ENCODE assay signal across 28 cellular contexts in the genomic region with DNA sequence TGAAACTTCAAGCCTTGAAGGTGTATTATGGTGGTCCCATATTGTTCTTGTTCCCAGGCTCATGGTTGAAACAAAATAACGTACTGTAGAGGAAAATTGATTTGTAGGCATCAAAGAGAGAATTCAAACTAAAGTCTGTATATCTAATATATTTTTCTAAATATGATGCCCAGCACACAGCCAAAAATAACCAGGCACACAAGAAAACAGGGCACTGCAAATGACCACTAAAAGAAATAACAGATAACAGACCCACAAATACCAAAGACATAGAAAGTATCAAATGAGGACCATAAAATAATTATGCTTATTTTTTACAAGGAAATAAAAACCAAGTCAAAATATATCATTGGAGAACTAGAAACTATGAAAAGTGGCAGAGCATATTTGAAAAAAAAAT.
"Had no signal": no experiment of that assay in that cellular context is flagged by ENCODE, and none has a peak within 500 bp of the region (broad histone marks: within the 10 kb centered on the region; RNA-seq: fewer than 3 reads in every experiment).

No MANE protein-coding gene starts in this region.

- H3K27ac ChIP-seq: colonic mucosa, coronary artery, dorsolateral prefrontal cortex, epithelial cell of prostate, esophagus muscularis mucosa, esophagus squamous epithelium, foreskin keratinocyte, gastrocnemius medialis, gastroesophageal sphincter, heart left ventricle, heart right ventricle had no signal

- H3K9me3 ChIP-seq: colonic mucosa, esophagus squamous epithelium, gastrocnemius medialis had no signal

- DNase-seq: colonic mucosa; cortex of kidney; dermis blood vessel endothelial cell; dorsolateral prefrontal cortex; effector CD4-positive, alpha-beta T cell; effector CD8-positive, alpha-beta T cell; effector memory CD4-positive, alpha-beta T cell; effector memory CD8-positive, alpha-beta T cell; endodermal cell; erythroblast; esophagus squamous epithelium; foreskin fibroblast; foreskin keratinocyte; foreskin melanocyte; gastrocnemius medialis; glutamatergic neuron; head of caudate nucleus; heart left ventricle; heart right ventricle had no signal

- FAIRE-seq: colon, endometrium, endothelial cell of umbilical vein, frontal cortex had no signal

- H3K4me1 ChIP-seq: colonic mucosa, esophagus squamous epithelium, foreskin keratinocyte, gastrocnemius medialis, gastroesophageal sphincter, heart left ventricle, heart right ventricle had no signal

- H3K36me3 ChIP-seq: colonic mucosa, esophagus muscularis mucosa, esophagus squamous epithelium, gastrocnemius medialis, gastroesophageal sphincter, heart left ventricle, heart right ventricle had no signal

- ATAC-seq: effector memory CD8-positive, alpha-beta T cell; esophagus mucosa; foreskin keratinocyte; gastrocnemius medialis; gastroesophageal sphincter; heart left ventricle; heart right ventricle had no signal

- H3K27me3 ChIP-seq: colonic mucosa, esophagus muscularis mucosa, foreskin keratinocyte, gastrocnemius medialis, gastroesophageal sphincter had no signal

- H3K4me3 ChIP-seq: colonic mucosa, coronary artery, dorsolateral prefrontal cortex, esophagus muscularis mucosa, esophagus squamous epithelium, gastrocnemius medialis, gastroesophageal sphincter, heart left ventricle, heart right ventricle had no signal
